8 cellular contexts compared by ENCODE assay signal in the genomic region with DNA sequence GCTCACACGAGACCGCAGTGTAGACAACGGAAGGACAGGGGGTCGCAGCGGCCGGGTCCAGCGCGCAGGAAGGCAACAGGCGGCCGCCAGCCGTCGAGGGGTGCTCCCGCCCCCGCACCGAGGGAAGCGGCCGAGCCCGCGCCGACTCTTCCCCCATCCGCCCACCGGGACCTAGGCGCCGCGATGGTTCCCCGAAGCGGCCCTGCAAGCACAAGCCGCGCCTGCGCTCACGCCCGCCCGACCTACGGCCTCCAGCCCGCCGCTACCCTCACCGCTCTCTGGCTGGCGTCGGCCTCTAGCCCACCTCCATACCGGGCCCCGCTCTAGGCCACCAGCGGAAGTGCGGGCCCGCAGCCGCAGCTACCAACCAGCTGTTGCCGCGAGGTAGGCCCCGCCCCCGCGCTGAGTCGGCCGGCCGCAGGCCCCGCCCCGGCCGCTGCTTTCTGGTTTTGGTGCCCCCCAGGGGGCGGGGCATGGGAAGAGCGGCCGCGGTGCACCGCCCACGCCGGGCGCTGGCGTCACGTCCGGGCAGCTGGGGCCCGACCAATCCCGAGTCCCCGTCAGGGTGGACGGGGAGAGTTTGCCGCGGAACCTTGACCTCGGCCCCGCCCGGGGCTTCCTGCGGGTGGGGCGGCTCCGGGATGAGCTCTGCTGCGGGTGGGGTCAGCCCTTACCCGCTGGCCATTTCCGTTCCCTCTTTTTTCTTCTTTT. TPM values are rescaled to one million over a fixed set of nuclear protein-coding genes. Genes with fewer than 3 reads are reported as not detected.
DNase-seq lines count a peak whose midpoint lies in the region; ATAC-seq, FAIRE-seq and TF ChIP-seq lines count a peak whose summit lies in the region.

A gene with protein sequence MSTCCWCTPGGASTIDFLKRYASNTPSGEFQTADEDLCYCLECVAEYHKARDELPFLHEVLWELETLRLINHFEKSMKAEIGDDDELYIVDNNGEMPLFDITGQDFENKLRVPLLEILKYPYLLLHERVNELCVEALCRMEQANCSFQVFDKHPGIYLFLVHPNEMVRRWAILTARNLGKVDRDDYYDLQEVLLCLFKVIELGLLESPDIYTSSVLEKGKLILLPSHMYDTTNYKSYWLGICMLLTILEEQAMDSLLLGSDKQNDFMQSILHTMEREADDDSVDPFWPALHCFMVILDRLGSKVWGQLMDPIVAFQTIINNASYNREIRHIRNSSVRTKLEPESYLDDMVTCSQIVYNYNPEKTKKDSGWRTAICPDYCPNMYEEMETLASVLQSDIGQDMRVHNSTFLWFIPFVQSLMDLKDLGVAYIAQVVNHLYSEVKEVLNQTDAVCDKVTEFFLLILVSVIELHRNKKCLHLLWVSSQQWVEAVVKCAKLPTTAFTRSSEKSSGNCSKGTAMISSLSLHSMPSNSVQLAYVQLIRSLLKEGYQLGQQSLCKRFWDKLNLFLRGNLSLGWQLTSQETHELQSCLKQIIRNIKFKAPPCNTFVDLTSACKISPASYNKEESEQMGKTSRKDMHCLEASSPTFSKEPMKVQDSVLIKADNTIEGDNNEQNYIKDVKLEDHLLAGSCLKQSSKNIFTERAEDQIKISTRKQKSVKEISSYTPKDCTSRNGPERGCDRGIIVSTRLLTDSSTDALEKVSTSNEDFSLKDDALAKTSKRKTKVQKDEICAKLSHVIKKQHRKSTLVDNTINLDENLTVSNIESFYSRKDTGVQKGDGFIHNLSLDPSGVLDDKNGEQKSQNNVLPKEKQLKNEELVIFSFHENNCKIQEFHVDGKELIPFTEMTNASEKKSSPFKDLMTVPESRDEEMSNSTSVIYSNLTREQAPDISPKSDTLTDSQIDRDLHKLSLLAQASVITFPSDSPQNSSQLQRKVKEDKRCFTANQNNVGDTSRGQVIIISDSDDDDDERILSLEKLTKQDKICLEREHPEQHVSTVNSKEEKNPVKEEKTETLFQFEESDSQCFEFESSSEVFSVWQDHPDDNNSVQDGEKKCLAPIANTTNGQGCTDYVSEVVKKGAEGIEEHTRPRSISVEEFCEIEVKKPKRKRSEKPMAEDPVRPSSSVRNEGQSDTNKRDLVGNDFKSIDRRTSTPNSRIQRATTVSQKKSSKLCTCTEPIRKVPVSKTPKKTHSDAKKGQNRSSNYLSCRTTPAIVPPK (N-terminal part only) (minus strand): TSS at position 342 of the 711 bp plus-strand sequence. CDS start 5,558 bp downstream, outside the sequence.

- CTCF ChIA-PET in WTC11 (lab: Charles Lee) = interaction anchor here (0.9 to 2.3 kb wide), 5 partner anchors 41 to 192 kb away, joined by 3 to 16 read pairs (median 5); a partner anchor contains a TSS

- H3K4me3 ChIP-seq in AG09309 (ENCODE audit: control insufficient read depth, low read depth, low read length) (peak within 1 kb of the TSS; percentile 85), bronchial epithelial cell (ENCODE audit: low read depth, low read length) (peak within 1 kb of the TSS; percentile 73), small intestine (ENCODE audit: low read depth in 1 of 2, low read length in 2 of 2) (peak within 1 kb of the TSS; percentile 84 to 92)

- POLR2A ChIA-PET in WTC11 (lab: Charles Lee) = interaction anchor here (1.1 kb wide), 1 partner anchor 55 kb away, joined by 3 read pairs; a partner anchor contains a TSS

- no peak for FAIRE-seq in bronchial epithelial cell (lab: Jason Lieb, UNC)
- no peak for FAIRE-seq in small intestine (lab: Jason Lieb, UNC)

- ATAC-seq in GM19023 (IDR thresholded peaks at IDR 0.05; ENCODE audit: unreplicated experiment) = peak; percentile 85
- peak; percentile 83 for ATAC-seq in HG03196 (IDR thresholded peaks at IDR 0.05; ENCODE audit: unreplicated experiment)
- ATAC-seq in WTC11 = peak; percentile 97

- H3K27ac ChIP-seq in small intestine (ENCODE audit: low read depth in 1 of 2, low read length in 1 of 2) = peak within 1 kb of the TSS; percentile 96 to 99

- WGBS in small intestine, 3 donors = 1% methylated on average over 54 to 82 of the region's 82 CpGs

- H3K27me3 ChIP-seq in bronchial epithelial cell (ENCODE audit: control insufficient read depth, insufficient read depth, low read length) (no peaks in the 10 kb centered on the region), small intestine (ENCODE audit: control insufficient read depth in 2 of 2, insufficient read depth in 2 of 2, low read length in 2 of 2) (no peaks in the 10 kb centered on the region)

- peaks cover 5 to 17% of the 10 kb centered on the region in 2 donors for H3K4me1 ChIP-seq in small intestine (ENCODE audit: control insufficient read depth in 2 of 2, insufficient read depth in 1 of 2, low read depth in 1 of 2, low read length in 1 of 2)

- H3K4me3 Mint-ChIP-seq in WTC11 = peak within 1 kb of the TSS; percentile 92

- H3K9me3 ChIP-seq in small intestine (ENCODE audit: control insufficient read depth, low read depth) = no peaks in the 10 kb centered on the region

- peaks cover 3% of the 10 kb centered on the region for H3K36me3 ChIP-seq in bronchial epithelial cell (ENCODE audit: control insufficient read depth, insufficient read depth, low read length)
- peaks cover 4 to 5% of the 10 kb centered on the region in 2 donors for H3K36me3 ChIP-seq in small intestine (ENCODE audit: control insufficient read depth in 2 of 2, insufficient read depth in 2 of 2, low read length in 2 of 2)

- H3K27ac Mint-ChIP-seq in WTC11 = peak within 1 kb of the TSS; percentile 95

- peaks cover 21% of the 10 kb centered on the region for H3K4me1 Mint-ChIP-seq in WTC11

- H3K9me3 Mint-ChIP-seq in WTC11 = peaks cover 4% of the 10 kb centered on the region; the same call in 1 of the 2 replicates

- DNase-seq in AG09309 (ENCODE audit: low read depth) = peak; percentile 81
- DNase-seq in NCI-H226 = peak; percentile 93
- DNase-seq in WTC11 (ENCODE audit: low spot score) = peak; percentile 97
- DNase-seq in bronchial epithelial cell (ENCODE audit: low read depth) = peak; percentile 88
- DNase-seq in iPS-NIHi11 (ENCODE audit: low spot score) = peak; percentile 100
- DNase-seq in small intestine = peak; percentile 98

- peaks cover 23% of the 10 kb centered on the region for H3K36me3 Mint-ChIP-seq in WTC11

- H3K27me3 Mint-ChIP-seq in WTC11 (ENCODE audit: low read depth) = no peaks in the 10 kb centered on the region

- no peak for TF ChIP-seq CTCF in AG09309 (IDR thresholded peaks at IDR 0.05; ENCODE audit: control insufficient read depth, insufficient read depth, low read depth, low read length, missing control alignments)
- no peak for TF ChIP-seq CTCF in WTC11 (IDR thresholded peaks at IDR 0.05)
- no peak for TF ChIP-seq CTCF in bronchial epithelial cell (IDR thresholded peaks at IDR 0.05; ENCODE audit: insufficient read depth, low read length, severe bottlenecking)

TF ChIP-seq in WTC11, 78 proteins besides CTCF, POLR2A, EP300 and RAD21 (continues in another document):
- peak; percentile 59; the same call in 1 of the 2 replicates for TF ChIP-seq CREB1 (CRISPR knock-in tag; IDR thresholded peaks at IDR 0.05)
- no peak for TF ChIP-seq CBFB (CRISPR knock-in tag; IDR thresholded peaks at IDR 0.05; ENCODE audit: low read depth)
- TF ChIP-seq JUN (CRISPR knock-in tag; IDR thresholded peaks at IDR 0.05) = peak; percentile 69
- no peak for TF ChIP-seq NR1H2 (CRISPR knock-in tag; IDR thresholded peaks at IDR 0.05)
- no peak for TF ChIP-seq ZNF423 (CRISPR knock-in tag; IDR thresholded peaks at IDR 0.05)
- TF ChIP-seq ESRRA (CRISPR knock-in tag; IDR thresholded peaks at IDR 0.05; ENCODE audit: borderline replicate concordance) = peak; percentile 76; the same call in 1 of the 2 replicates
- TF ChIP-seq, protein P1, sequence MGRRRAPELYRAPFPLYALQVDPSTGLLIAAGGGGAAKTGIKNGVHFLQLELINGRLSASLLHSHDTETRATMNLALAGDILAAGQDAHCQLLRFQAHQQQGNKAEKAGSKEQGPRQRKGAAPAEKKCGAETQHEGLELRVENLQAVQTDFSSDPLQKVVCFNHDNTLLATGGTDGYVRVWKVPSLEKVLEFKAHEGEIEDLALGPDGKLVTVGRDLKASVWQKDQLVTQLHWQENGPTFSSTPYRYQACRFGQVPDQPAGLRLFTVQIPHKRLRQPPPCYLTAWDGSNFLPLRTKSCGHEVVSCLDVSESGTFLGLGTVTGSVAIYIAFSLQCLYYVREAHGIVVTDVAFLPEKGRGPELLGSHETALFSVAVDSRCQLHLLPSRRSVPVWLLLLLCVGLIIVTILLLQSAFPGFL (CRISPR knock-in tag; IDR thresholded peaks at IDR 0.05; ENCODE audit: borderline replicate concordance) = no peak
- TF ChIP-seq KAT7 (CRISPR knock-in tag; IDR thresholded peaks at IDR 0.05; ENCODE audit: borderline replicate concordance) = peak; percentile 79; the same call in 1 of the 2 replicates
- TF ChIP-seq ZNF121 (CRISPR knock-in tag; IDR thresholded peaks at IDR 0.05) = no peak
- TF ChIP-seq, protein P2, sequence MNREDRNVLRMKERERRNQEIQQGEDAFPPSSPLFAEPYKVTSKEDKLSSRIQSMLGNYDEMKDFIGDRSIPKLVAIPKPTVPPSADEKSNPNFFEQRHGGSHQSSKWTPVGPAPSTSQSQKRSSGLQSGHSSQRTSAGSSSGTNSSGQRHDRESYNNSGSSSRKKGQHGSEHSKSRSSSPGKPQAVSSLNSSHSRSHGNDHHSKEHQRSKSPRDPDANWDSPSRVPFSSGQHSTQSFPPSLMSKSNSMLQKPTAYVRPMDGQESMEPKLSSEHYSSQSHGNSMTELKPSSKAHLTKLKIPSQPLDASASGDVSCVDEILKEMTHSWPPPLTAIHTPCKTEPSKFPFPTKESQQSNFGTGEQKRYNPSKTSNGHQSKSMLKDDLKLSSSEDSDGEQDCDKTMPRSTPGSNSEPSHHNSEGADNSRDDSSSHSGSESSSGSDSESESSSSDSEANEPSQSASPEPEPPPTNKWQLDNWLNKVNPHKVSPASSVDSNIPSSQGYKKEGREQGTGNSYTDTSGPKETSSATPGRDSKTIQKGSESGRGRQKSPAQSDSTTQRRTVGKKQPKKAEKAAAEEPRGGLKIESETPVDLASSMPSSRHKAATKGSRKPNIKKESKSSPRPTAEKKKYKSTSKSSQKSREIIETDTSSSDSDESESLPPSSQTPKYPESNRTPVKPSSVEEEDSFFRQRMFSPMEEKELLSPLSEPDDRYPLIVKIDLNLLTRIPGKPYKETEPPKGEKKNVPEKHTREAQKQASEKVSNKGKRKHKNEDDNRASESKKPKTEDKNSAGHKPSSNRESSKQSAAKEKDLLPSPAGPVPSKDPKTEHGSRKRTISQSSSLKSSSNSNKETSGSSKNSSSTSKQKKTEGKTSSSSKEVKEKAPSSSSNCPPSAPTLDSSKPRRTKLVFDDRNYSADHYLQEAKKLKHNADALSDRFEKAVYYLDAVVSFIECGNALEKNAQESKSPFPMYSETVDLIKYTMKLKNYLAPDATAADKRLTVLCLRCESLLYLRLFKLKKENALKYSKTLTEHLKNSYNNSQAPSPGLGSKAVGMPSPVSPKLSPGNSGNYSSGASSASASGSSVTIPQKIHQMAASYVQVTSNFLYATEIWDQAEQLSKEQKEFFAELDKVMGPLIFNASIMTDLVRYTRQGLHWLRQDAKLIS (CRISPR knock-in tag; IDR thresholded peaks at IDR 0.05; ENCODE audit: borderline replicate concordance) = no peak

RNA-seq across cellular contexts. Expression of the gene that starts here (rescaled TPM):
- 26.0 to 30.1 TPM (median 26.7 TPM) in 3 replicates for total RNA-seq in WTC11 (2021)
- total RNA-seq in bronchial epithelial cell = 72.1 and 73.9 TPM in 2 replicates
- 10 to 100 TPM; 16.1 to 19.1 (median 16.5) TPM for polyA plus RNA-seq in small intestine

Comparison
In these comparisons a context has a peak if more than half of its experiments do, and no peak if none do; other contexts are left out.
1. Peak in every context shown above with its lines: DNase-seq, ATAC-seq, H3K4me3 ChIP-seq and H3K27ac ChIP-seq.